In the genomic region with DNA sequence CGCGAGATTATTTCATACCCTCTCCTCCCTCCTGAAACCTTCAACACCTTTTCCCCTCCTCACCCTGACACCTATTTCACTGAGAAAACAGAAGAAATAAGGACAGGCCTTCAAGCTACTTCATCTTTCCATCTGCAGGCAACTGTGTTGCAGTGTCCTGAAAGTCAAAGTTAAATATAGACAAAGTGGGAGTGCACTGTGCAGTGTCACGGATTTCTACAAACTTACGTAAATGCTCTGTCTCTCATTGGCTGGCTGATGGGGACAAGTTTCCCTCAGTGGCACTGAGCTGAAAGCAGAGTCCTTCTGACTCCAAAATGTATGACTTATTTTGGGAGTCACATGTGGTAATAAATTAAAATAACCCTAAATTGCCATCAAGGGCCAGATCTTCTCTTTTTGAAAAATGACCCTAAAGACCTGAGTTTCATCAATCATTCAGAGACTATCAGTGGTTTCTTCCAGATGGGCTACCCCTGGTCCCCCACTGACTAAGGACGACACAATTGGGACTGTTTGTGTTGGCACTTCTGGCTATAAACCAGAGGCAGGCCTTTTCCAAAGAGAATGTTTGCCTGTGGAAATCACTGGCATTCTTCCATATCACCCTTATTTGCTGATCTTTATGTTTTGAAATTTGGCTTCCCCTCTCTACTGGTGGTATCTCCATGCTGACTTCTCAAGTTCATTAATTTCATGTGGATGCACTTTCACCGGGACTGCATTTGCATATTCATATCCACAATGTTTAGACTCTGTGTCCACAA, we compare ENCODE assay signal across 28 cellular contexts. TPM values are rescaled to one million over a fixed set of nuclear protein-coding genes. Genes with fewer than 3 reads are reported as not detected.
"Had no signal": no experiment of that assay in that cellular context is flagged by ENCODE, and none has a peak within 500 bp of the region (broad histone marks: within the 10 kb centered on the region; RNA-seq: fewer than 3 reads in every experiment).

No MANE protein-coding gene starts in this region.

- H3K27me3 Mint-ChIP-seq: activated B cell treated with CpG ODN at 0.5 μM for 24 hours; activated CD8-positive, alpha-beta T cell treated with anti-CD3 and anti-CD28 coated beads for 36 hours; activated naive CD8-positive, alpha-beta T cell; stimulated activated naive CD8-positive, alpha-beta T cell treated with anti-CD3 and anti-CD28 coated beads, Interleukin-15, Interleukin-2, amounts not matched to agents 100 ng/mL and 50 ng/mL, for 24 hours; type B pancreatic cell had no signal

- H3K27ac Mint-ChIP-seq: activated B cell treated with CpG ODN at 0.5 μM for 24 hours; activated CD8-positive, alpha-beta T cell treated with anti-CD3 and anti-CD28 coated beads for 36 hours; activated naive CD8-positive, alpha-beta T cell; memory B cell; naive thymus-derived CD4-positive, alpha-beta T cell; stimulated activated naive CD8-positive, alpha-beta T cell treated with anti-CD3 and anti-CD28 coated beads, Interleukin-15, Interleukin-2, amounts not matched to agents 100 ng/mL and 50 ng/mL, for 24 hours; T-helper 2 cell treated with Interferon-gamma antibody and Interleukin-4, amounts not matched to agents 5 μg/mL and 100 μg/mL, for 36 hours; type B pancreatic cell had no signal

- H3K9me3 ChIP-seq: colonic mucosa, pancreas, uterus had no signal

- H3K27me3 ChIP-seq: colonic mucosa, pancreas, uterus had no signal

- H3K27ac ChIP-seq: colonic mucosa, pancreas, skin epidermis, uterus had no signal

- H3K36me3 Mint-ChIP-seq: type B pancreatic cell had no signal

- DNase-seq: activated B cell treated with CpG ODN at 0.5 μM for 24 hours; activated CD4-positive, alpha-beta T cell treated with anti-CD3 and anti-CD28 coated beads, Interleukin-2, amount 50 U/mL, for 1 hour; activated CD8-positive, alpha-beta T cell treated with anti-CD3 and anti-CD28 coated beads for 36 hours; activated naive CD4-positive, alpha-beta T cell; activated T-cell treated with anti-CD3 and anti-CD28 coated beads, Interleukin-2, amount 50 U/mL, for 4 hours; anterior cingulate cortex; cerebellar nuclear complex; colonic mucosa; effector CD8-positive, alpha-beta T cell; erythroblast; midbrain; naive thymus-derived CD4-positive, alpha-beta T cell; nucleus accumbens; pancreas; stimulated activated CD4-positive, alpha-beta T cell treated with anti-CD3 and anti-CD28 coated beads, Interleukin-12 subunit alpha, Interleukin-12 subunit beta, amount 100 ng/mL, for 4 hours; stimulated activated CD4-positive, alpha-beta T cell treated with anti-CD3 and anti-CD28 coated beads, Interleukin-4, amount 100 ng/mL, for 1 hour; substantia nigra; T-helper 1 cell; uterus had no signal

- ATAC-seq: activated CD8-positive, alpha-beta T cell treated with anti-CD3 and anti-CD28 coated beads for 36 hours; activated T-cell treated with anti-CD3 and anti-CD28 coated beads, Interleukin-2, amount 50 U/mL, for 4 hours; naive thymus-derived CD4-positive, alpha-beta T cell; pancreas; sciatic nerve had no signal

- H3K36me3 ChIP-seq: colonic mucosa, pancreas, uterus had no signal

- H3K4me3 ChIP-seq: colonic mucosa, pancreas, skin epidermis, uterus had no signal

- H3K4me1 Mint-ChIP-seq: activated B cell treated with CpG ODN at 0.5 μM for 24 hours, memory B cell, neural crest cell had no signal

- H3K4me1 ChIP-seq: colonic mucosa, pancreas, uterus had no signal

- H3K9me3 Mint-ChIP-seq: activated B cell treated with CpG ODN at 0.5 μM for 24 hours; activated CD8-positive, alpha-beta T cell treated with anti-CD3 and anti-CD28 coated beads for 36 hours; activated T-cell treated with anti-CD3 and anti-CD28 coated beads, Interleukin-2, amount 50 U/mL, for 4 hours; memory B cell; naive thymus-derived CD4-positive, alpha-beta T cell; neural crest cell; stimulated activated naive CD8-positive, alpha-beta T cell treated with anti-CD3 and anti-CD28 coated beads, Interleukin-15, Interleukin-2, amounts not matched to agents 100 ng/mL and 50 ng/mL, for 24 hours; T-helper 2 cell treated with Interferon-gamma antibody and Interleukin-4, amounts not matched to agents 5 μg/mL and 100 μg/mL, for 36 hours; type B pancreatic cell had no signal

- H3K4me3 Mint-ChIP-seq: activated B cell treated with CpG ODN at 0.5 μM for 24 hours; activated CD8-positive, alpha-beta T cell treated with anti-CD3 and anti-CD28 coated beads for 36 hours; activated naive CD8-positive, alpha-beta T cell; activated T-cell treated with anti-CD3 and anti-CD28 coated beads, Interleukin-2, amount 50 U/mL, for 4 hours; memory B cell; naive thymus-derived CD4-positive, alpha-beta T cell; neural crest cell; stimulated activated naive CD8-positive, alpha-beta T cell treated with anti-CD3 and anti-CD28 coated beads, Interleukin-15, Interleukin-2, amounts not matched to agents 100 ng/mL and 50 ng/mL, for 24 hours; T-helper 2 cell treated with Interferon-gamma antibody and Interleukin-4, amounts not matched to agents 5 μg/mL and 100 μg/mL, for 36 hours; type B pancreatic cell had no signal

- FAIRE-seq: pancreas had no signal

RNA-seq across cellular contexts. Expression of a gene that starts 21.6 kb away (rescaled TPM):
- total RNA-seq: fibroblast of villous mesenchyme had no signal
